In the genomic region with DNA sequence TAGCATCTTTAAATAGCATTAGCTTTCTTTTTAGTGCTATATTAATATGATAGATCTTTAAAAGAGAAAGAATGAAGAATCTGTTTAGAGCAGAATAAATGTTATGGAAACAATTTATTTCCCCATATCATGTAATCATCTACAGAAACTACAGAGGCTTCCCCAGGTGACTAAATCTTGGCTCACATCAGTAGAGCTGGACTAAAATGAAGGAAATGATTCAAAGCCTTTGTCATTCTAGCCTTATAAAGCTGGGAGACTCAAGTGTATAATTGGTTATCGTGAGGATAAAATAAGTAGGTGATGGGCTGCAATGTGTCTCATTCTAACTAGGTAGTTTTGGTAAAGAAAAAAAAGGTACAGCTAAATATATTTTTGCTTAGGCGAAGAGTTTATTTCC, we compare ENCODE assay signal across 16 cellular contexts.
"Had no signal": no experiment of that assay in that cellular context is flagged by ENCODE, and none has a peak within 500 bp of the region (broad histone marks: within the 10 kb centered on the region; RNA-seq: fewer than 3 reads in every experiment).

No MANE protein-coding gene starts in this region.

- H3K27ac ChIP-seq: brain microvascular endothelial cell, gastroesophageal sphincter, heart right ventricle, pancreas, sigmoid colon, stomach had no signal

- H3K9me3 ChIP-seq: gastroesophageal sphincter, heart right ventricle, mucosa of descending colon, pancreas, sigmoid colon, stomach had no signal

- ATAC-seq: gastroesophageal sphincter; left lobe of liver; mucosa of descending colon; naive thymus-derived CD4-positive, alpha-beta T cell; pancreas had no signal

- H3K4me1 ChIP-seq: gastroesophageal sphincter, pancreas, stomach had no signal

- DNase-seq: activated CD4-positive, alpha-beta T cell treated with anti-CD3 and anti-CD28 coated beads, Interleukin-2, amount 50 U/mL, for 1 hour; activated CD8-positive, alpha-beta memory T cell treated with anti-CD3 and anti-CD28 coated beads for 24 hours; activated naive CD4-positive, alpha-beta T cell; activated naive CD8-positive, alpha-beta T cell treated with anti-CD3 and anti-CD28 coated beads, Interleukin-2, amount 10 ng/mL, durations not matched to agents 7 days and 5 days; brain microvascular endothelial cell; cerebellar nuclear complex; effector memory CD4-positive, alpha-beta T cell; heart right ventricle; mucosa of descending colon; naive thymus-derived CD4-positive, alpha-beta T cell; pancreas; sigmoid colon; stimulated activated CD4-positive, alpha-beta T cell treated with anti-CD3 and anti-CD28 coated beads, Interleukin-2, amount 100 ng/mL, for 24 hours; stomach had no signal

- H3K36me3 ChIP-seq: brain microvascular endothelial cell, gastroesophageal sphincter, pancreas, sigmoid colon, stomach had no signal

- H3K27me3 ChIP-seq: brain microvascular endothelial cell, gastroesophageal sphincter, heart right ventricle, pancreas, sigmoid colon, stomach had no signal

- H3K4me3 ChIP-seq: gastroesophageal sphincter, heart right ventricle, mucosa of descending colon, pancreas, sigmoid colon, stomach had no signal
